ENCODE assay signal across 36 cellular contexts in the genomic region with DNA sequence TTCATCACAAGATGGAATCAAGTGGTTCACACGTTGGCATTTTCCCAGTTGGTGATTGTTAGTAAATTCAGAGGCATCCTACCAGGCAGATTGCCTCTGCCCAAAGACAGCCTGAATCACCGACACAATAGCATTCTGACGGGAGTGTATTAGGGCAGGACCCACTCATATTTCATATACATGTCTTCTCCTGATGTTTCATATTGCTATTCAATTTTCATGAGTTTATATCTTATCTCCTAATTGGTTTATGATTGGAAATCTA. TPM values are rescaled to one million over a fixed set of nuclear protein-coding genes. Genes with fewer than 3 reads are reported as not detected.
"Had no signal": no experiment of that assay in that cellular context is flagged by ENCODE, and none has a peak within 500 bp of the region (broad histone marks: within the 10 kb centered on the region; RNA-seq: fewer than 3 reads in every experiment).

No MANE protein-coding gene starts in this region.

- ATAC-seq: activated CD8-positive, alpha-beta T cell treated with anti-CD3 and anti-CD28 coated beads for 36 hours; activated naive CD4-positive, alpha-beta T cell treated with anti-CD3 and anti-CD28 coated beads, Interleukin-2, amount 50 U/mL, for 72 hours; activated T-cell treated with anti-CD3 and anti-CD28 coated beads, Interleukin-2, amount 50 U/mL, for 4 hours; activated T-cell treated with anti-CD3 and anti-CD28 coated beads, Interleukin-2, amount 50 U/mL, for 72 hours; activated T-helper 17 cell treated with anti-CD3 and anti-CD28 coated beads, Interleukin-2, amount 50 U/mL, for 72 hours; body of pancreas had no signal

- DNase-seq: activated B cell treated with CpG ODN at 0.5 μM for 24 hours; activated CD4-positive, alpha-beta memory T cell treated with anti-CD3 and anti-CD28 coated beads for 36 hours; activated CD4-positive, alpha-beta T cell treated with anti-CD3 and anti-CD28 coated beads for 4 hours; activated CD4-positive, alpha-beta T cell treated with anti-CD3 and anti-CD28 coated beads, Interleukin-2, amount 10 ng/mL, durations not matched to agents 24 days and 14 days; activated CD4-positive, alpha-beta T cell treated with anti-CD3 and anti-CD28 coated beads, Interleukin-2, amount 50 U/mL, for 1 hour; activated CD4-positive, alpha-beta T cell treated with anti-CD3 and anti-CD28 coated beads, Interleukin-2, amount 50 U/mL, for 4 hours; activated CD4-positive, CD25-positive, alpha-beta regulatory T cell treated with anti-CD3 and anti-CD28 coated beads, Interleukin-2, amount 50 U/mL, for 72 hours; activated CD8-positive, alpha-beta memory T cell treated with anti-CD3 and anti-CD28 coated beads, Interleukin-2, amount 50 U/mL, for 4 hours; activated CD8-positive, alpha-beta T cell treated with anti-CD3 and anti-CD28 coated beads for 36 hours; activated effector memory CD4-positive, alpha-beta T cell treated with anti-CD3 and anti-CD28 coated beads, Interleukin-2, amount 50 U/mL, for 16 hours; activated gamma-delta T cell treated with Interleukin-2 at 50 U/mL for 16 hours; activated naive CD4-positive, alpha-beta T cell; activated naive CD4-positive, alpha-beta T cell treated with anti-CD3 and anti-CD28 coated beads for 36 hours; activated naive CD4-positive, alpha-beta T cell treated with anti-CD3 and anti-CD28 coated beads, Interleukin-2, amount 50 U/mL, for 16 hours; activated naive CD8-positive, alpha-beta T cell treated with anti-CD3 and anti-CD28 coated beads, Interleukin-2, amount 10 ng/mL, durations not matched to agents 7 days and 5 days; activated T-cell treated with anti-CD3 and anti-CD28 coated beads for 4 hours; activated T-cell treated with anti-CD3 and anti-CD28 coated beads, Interleukin-2, amount 50 U/mL, for 1 hour; activated T-cell treated with anti-CD3 and anti-CD28 coated beads, Interleukin-2, amount 50 U/mL, for 4 hours; activated T-cell treated with anti-CD3 and anti-CD28 coated beads, Interleukin-2, amount 50 U/mL, for 72 hours; adrenal gland; amniotic stem cell; aorta; body of pancreas; brain microvascular endothelial cell; central memory CD4-positive, alpha-beta T cell; SW 1271; T-helper 1 cell; T-helper 2 cell; T-helper 9 cell had no signal

- H3K4me1 ChIP-seq: adrenal gland, body of pancreas, breast epithelium had no signal

- H3K9me3 ChIP-seq: adrenal gland, body of pancreas, breast epithelium had no signal

- H3K27ac ChIP-seq: adrenal gland, body of pancreas, brain microvascular endothelial cell, breast epithelium, VCaP had no signal

- H3K4me3 ChIP-seq: adrenal gland, body of pancreas, breast epithelium had no signal

- H3K27me3 ChIP-seq: adrenal gland, body of pancreas, brain microvascular endothelial cell, breast epithelium had no signal

- H3K36me3 ChIP-seq: adrenal gland, brain microvascular endothelial cell, breast epithelium had no signal

RNA-seq across cellular contexts. Expression of gene BMP10, which starts 14.5 kb away (rescaled TPM):
- total RNA-seq: activated B cell treated with CpG ODN at 0.5 μM for 24 hours; activated CD4-positive, alpha-beta memory T cell treated with anti-CD3 and anti-CD28 coated beads for 36 hours; activated CD4-positive, alpha-beta T cell treated with anti-CD3 and anti-CD28 coated beads, Interleukin-2, amount 10 ng/mL, durations not matched to agents 24 days and 14 days; activated CD8-positive, alpha-beta memory T cell treated with anti-CD3 and anti-CD28 coated beads for 36 hours; activated CD8-positive, alpha-beta T cell treated with anti-CD3 and anti-CD28 coated beads for 36 hours; activated naive CD4-positive, alpha-beta T cell treated with anti-CD3 and anti-CD28 coated beads for 36 hours; activated naive CD4-positive, alpha-beta T cell treated with anti-CD3 and anti-CD28 coated beads, Interleukin-2, amount 50 U/mL, for 72 hours; activated naive CD8-positive, alpha-beta T cell treated with anti-CD3 and anti-CD28 coated beads, Interleukin-2, amount 10 ng/mL, durations not matched to agents 7 days and 5 days; activated T-cell treated with anti-CD3 and anti-CD28 coated beads, Interleukin-2, amount 50 U/mL, for 4 hours; activated T-cell treated with anti-CD3 and anti-CD28 coated beads, Interleukin-2, amount 50 U/mL, for 72 hours; activated T-helper 1 cell treated with anti-CD3 and anti-CD28 coated beads, Interleukin-12 subunit alpha, Interleukin-12 subunit beta, Interleukin-2, Interleukin-4 antibody, amounts not matched to agents 30 ng/mL and 10 ng/mL and 1 ng/mL, durations not matched to agents 14 hours and 24 hours and 36 hours; activated T-helper 17 cell treated with anti-CD3 and anti-CD28 coated beads, Interleukin-2, amount 50 U/mL, for 72 hours; adrenal gland; aorta; astrocyte; body of pancreas; breast epithelium had no signal
- polyA plus RNA-seq: adrenal gland, aorta had no signal
